ENCODE assay signal across 29 cellular contexts in genomic region chr11:79028214-79028613, GRCh38.
"Had no signal": no experiment of that assay in that cellular context is flagged by ENCODE, and none has a peak within 500 bp of the region (broad histone marks: within the 10 kb centered on the region; RNA-seq: fewer than 3 reads in every experiment).

No MANE protein-coding gene starts in this region.

- H3K4me3 ChIP-seq: body of pancreas, colonic mucosa, dorsolateral prefrontal cortex, gastroesophageal sphincter, pancreas, prostate gland, skin epidermis, thyroid gland, upper lobe of left lung had no signal

- H3K36me3 ChIP-seq: colonic mucosa, gastroesophageal sphincter, pancreas, prostate gland, thyroid gland, upper lobe of left lung had no signal

- H3K4me1 ChIP-seq: body of pancreas, colonic mucosa, pancreas, prostate gland, upper lobe of left lung had no signal

- DNase-seq: activated CD4-positive, alpha-beta T cell treated with anti-CD3 and anti-CD28 coated beads for 36 hours; activated CD4-positive, CD25-positive, alpha-beta regulatory T cell; activated CD8-positive, alpha-beta T cell treated with anti-CD3 and anti-CD28 coated beads, Interleukin-2, amount 10 ng/mL, durations not matched to agents 7 days and 5 days; activated naive CD4-positive, alpha-beta T cell; activated T-cell treated with anti-CD3 and anti-CD28 coated beads for 4 hours; activated T-cell treated with anti-CD3 and anti-CD28 coated beads, Interleukin-2, amount 50 U/mL, for 72 hours; aorta; body of pancreas; cerebellar nuclear complex; colonic mucosa; dorsolateral prefrontal cortex; effector memory CD8-positive, alpha-beta T cell; head of caudate nucleus; hippocampal formation; left cardiac atrium; left ventricle myocardium superior; naive B cell; nucleus accumbens; pancreas; retina; stimulated activated CD4-positive, alpha-beta T cell treated with anti-CD3 and anti-CD28 coated beads, Interleukin-4, amount 100 ng/mL, for 24 hours; substantia nigra; thyroid gland; upper lobe of left lung had no signal

- H3K27me3 ChIP-seq: body of pancreas, colonic mucosa, dorsolateral prefrontal cortex, gastroesophageal sphincter, pancreas, thyroid gland, upper lobe of left lung had no signal

- H3K9me3 ChIP-seq: body of pancreas, colonic mucosa, gastroesophageal sphincter, pancreas, prostate gland, thyroid gland, upper lobe of left lung had no signal

- ATAC-seq: activated CD4-positive, alpha-beta T cell treated with anti-CD3 and anti-CD28 coated beads for 36 hours; activated CD8-positive, alpha-beta T cell treated with anti-CD3 and anti-CD28 coated beads, Interleukin-2, amount 10 ng/mL, durations not matched to agents 7 days and 5 days; activated T-cell treated with anti-CD3 and anti-CD28 coated beads, Interleukin-2, amount 50 U/mL, for 72 hours; body of pancreas; effector memory CD8-positive, alpha-beta T cell; gastroesophageal sphincter; left cardiac atrium; left ventricle myocardium superior; pancreas; sciatic nerve; stimulated activated effector memory CD8-positive, alpha-beta T cell treated with anti-CD3 and anti-CD28 coated beads, Interleukin-12 subunit alpha, Interleukin-12 subunit beta, amount 100 ng/mL, for 72 hours had no signal

- H3K27ac ChIP-seq: body of pancreas, colonic mucosa, dorsolateral prefrontal cortex, gastroesophageal sphincter, pancreas, prostate gland, skin epidermis, thyroid gland, upper lobe of left lung had no signal
